In genomic region chr14:29788093-29788492, GRCh38 we compare ENCODE assay signal across 28 cellular contexts.
"Had no signal": no experiment of that assay in that cellular context is flagged by ENCODE, and none has a peak within 500 bp of the region (broad histone marks: within the 10 kb centered on the region; RNA-seq: fewer than 3 reads in every experiment).

No MANE protein-coding gene starts in this region.

- H3K4me1 ChIP-seq: esophagus muscularis mucosa, foreskin keratinocyte, gastroesophageal sphincter, heart left ventricle, pancreas, suprapubic skin, transverse colon, vagina had no signal

- DNase-seq: dermis blood vessel endothelial cell; effector memory CD4-positive, alpha-beta T cell; foreskin keratinocyte; heart left ventricle; kidney; mesenchymal stem cell; mucosa of descending colon; naive B cell; pancreas; stimulated activated CD4-positive, alpha-beta T cell treated with anti-CD3 and anti-CD28 coated beads, Interleukin-12 subunit alpha, Interleukin-12 subunit beta, amount 100 ng/mL, for 4 hours; stimulated activated CD4-positive, alpha-beta T cell treated with anti-CD3 and anti-CD28 coated beads, Interleukin-1b, Interleukin-23, amount 100 ng/mL, for 48 hours; stimulated activated CD4-positive, alpha-beta T cell treated with anti-CD3 and anti-CD28 coated beads, Interleukin-4, amount 100 ng/mL, for 1 hour; stimulated activated CD8-positive, alpha-beta memory T cell treated with anti-CD3 and anti-CD28 coated beads, Interleukin-4, amount 100 ng/mL, for 48 hours; stimulated activated naive CD4-positive, alpha-beta T cell; stimulated activated naive CD8-positive, alpha-beta T cell treated with anti-CD3 and anti-CD28 coated beads, Interleukin-15, amount 100 ng/mL, for 72 hours; transverse colon had no signal

- H3K27me3 ChIP-seq: esophagus muscularis mucosa, foreskin keratinocyte, gastroesophageal sphincter, heart left ventricle, hepatocyte, neutrophil, pancreas, suprapubic skin, transverse colon, vagina had no signal

- ATAC-seq: foreskin keratinocyte; gastroesophageal sphincter; heart left ventricle; left lobe of liver; mucosa of descending colon; natural killer cell treated with Interleukin-12 subunit alpha and Interleukin-12 subunit beta and Interleukin-15 and Interleukin-18, amount 100 ng/mL, for 72 hours; pancreas; sciatic nerve; stimulated activated naive CD8-positive, alpha-beta T cell treated with anti-CD3 and anti-CD28 coated beads, Interleukin-15, amount 100 ng/mL, for 72 hours had no signal

- H3K9me3 ChIP-seq: gastroesophageal sphincter, neutrophil, pancreas, transverse colon, vagina had no signal

- H3K4me3 ChIP-seq: esophagus muscularis mucosa, gastroesophageal sphincter, heart left ventricle, hepatocyte, lung, mucosa of descending colon, pancreas, smooth muscle cell, suprapubic skin, transverse colon, vagina had no signal

- H3K27ac ChIP-seq: esophagus muscularis mucosa, foreskin keratinocyte, gastroesophageal sphincter, heart left ventricle, hepatocyte, neutrophil, pancreas, suprapubic skin, transverse colon, vagina had no signal

- H3K4me2 ChIP-seq: hepatocyte, smooth muscle cell had no signal

- FAIRE-seq: endothelial cell of umbilical vein, kidney, pancreas had no signal

- H3K36me3 ChIP-seq: esophagus muscularis mucosa, gastroesophageal sphincter, heart left ventricle, neutrophil, pancreas, suprapubic skin, transverse colon, vagina had no signal

- H2AFZ ChIP-seq: hepatocyte had no signal
